Comparison of ENCODE assay signal across 21 cellular contexts in the genomic region with DNA sequence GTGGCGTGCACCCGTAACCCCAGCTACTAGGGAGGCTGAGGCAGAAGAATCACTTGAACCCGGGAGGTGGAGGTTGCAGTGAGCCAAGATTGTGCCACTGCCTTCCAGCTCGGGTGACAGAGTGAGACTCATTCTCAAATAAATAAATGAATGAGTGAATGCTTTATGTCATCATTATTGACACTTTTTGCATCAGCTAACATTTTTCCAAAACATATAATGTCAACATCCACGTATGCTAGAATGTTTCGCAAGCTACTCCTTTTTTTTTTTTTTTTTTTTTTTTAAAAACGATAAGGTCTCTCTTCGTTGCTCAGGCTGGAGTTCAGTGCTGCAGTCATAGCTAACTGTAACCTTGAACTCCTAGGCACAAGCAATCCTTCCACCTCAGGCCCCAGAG.
DNase-seq lines count a peak whose midpoint lies in the region; ATAC-seq and TF ChIP-seq lines count a peak whose summit lies in the region.
"Had no signal": no experiment of that assay in that cellular context is flagged by ENCODE, and none has a peak within 500 bp of the region (broad histone marks: within the 10 kb centered on the region; RNA-seq: fewer than 3 reads in every experiment).

No MANE protein-coding gene starts in this region.

- peak; percentile 6 for DNase-seq in HuH-7.5 (ENCODE audit: low spot score)
- DNase-seq in NCI-H460 (ENCODE audit: extremely low read depth, low read depth), result peak; percentile 8
- DNase-seq in cardiac fibroblast (ENCODE audit: low read depth in 2 of 2), result peak; percentile 3 to 22
- peak; percentile 14 for DNase-seq in fibroblast of villous mesenchyme (ENCODE audit: low read depth)
- no peak for DNase-seq in stimulated activated CD4-positive, alpha-beta T cell treated with anti-CD3 and anti-CD28 coated beads, Interleukin-12 subunit alpha, Interleukin-12 subunit beta, amount 100 ng/mL, for 4 hours
- no peak for DNase-seq in stimulated activated CD4-positive, alpha-beta T cell treated with anti-CD3 and anti-CD28 coated beads, Interleukin-4, amount 100 ng/mL, for 4 hours
- DNase-seq: Calu3; CD8-positive, alpha-beta memory T cell; DMS153; Kasumi-1; MG63; NCI-H1105; NCI-H146; NCI-H2029; NCI-H345; NCI-H524 treated with DMSO at 0.1 percent for 48 hours; NCI-H82 had no signal

- ATAC-seq in HG02588 (IDR thresholded peaks at IDR 0.05; ENCODE audit: unreplicated experiment), result no peak
- no peak for ATAC-seq in GM21360 (IDR thresholded peaks at IDR 0.05; ENCODE audit: unreplicated experiment)
- ATAC-seq: Right ventricle myocardium inferior had no signal

- H3K4me3 ChIP-seq in cardiac fibroblast (replicated peaks in 1 of 2; ENCODE audit: low read depth in 2 of 2, low read length in 2 of 2), result no peak overlapping the region
- H3K4me3 ChIP-seq in fibroblast of villous mesenchyme (ENCODE audit: low read depth, low read length), result no peak overlapping the region
- H3K4me3 ChIP-seq: MG63, SJSA1 had no signal

- TF ChIP-seq CTCF in cardiac fibroblast (IDR thresholded peaks at IDR 0.05; ENCODE audit: low read depth, low read length) (no peak), fibroblast of villous mesenchyme (IDR thresholded peaks at IDR 0.05; ENCODE audit: insufficient read depth, low read depth, low read length) (no peak)

Comparison
In these comparisons a context has a peak if more than half of its experiments do, and no peak if none do; other contexts are left out.
1. DNase-seq: peak in HuH-7.5 (single experiment), NCI-H460 (single experiment), cardiac fibroblast (2 of 2) and fibroblast of villous mesenchyme (single experiment); none in stimulated activated CD4-positive, alpha-beta T cell treated with anti-CD3 and anti-CD28 coated beads, Interleukin-12 subunit alpha, Interleukin-12 subunit beta, amount 100 ng/mL, for 4 hours (single experiment) and stimulated activated CD4-positive, alpha-beta T cell treated with anti-CD3 and anti-CD28 coated beads, Interleukin-4, amount 100 ng/mL, for 4 hours (0 of 2).